8 cellular contexts compared by ENCODE assay signal in the genomic region with DNA sequence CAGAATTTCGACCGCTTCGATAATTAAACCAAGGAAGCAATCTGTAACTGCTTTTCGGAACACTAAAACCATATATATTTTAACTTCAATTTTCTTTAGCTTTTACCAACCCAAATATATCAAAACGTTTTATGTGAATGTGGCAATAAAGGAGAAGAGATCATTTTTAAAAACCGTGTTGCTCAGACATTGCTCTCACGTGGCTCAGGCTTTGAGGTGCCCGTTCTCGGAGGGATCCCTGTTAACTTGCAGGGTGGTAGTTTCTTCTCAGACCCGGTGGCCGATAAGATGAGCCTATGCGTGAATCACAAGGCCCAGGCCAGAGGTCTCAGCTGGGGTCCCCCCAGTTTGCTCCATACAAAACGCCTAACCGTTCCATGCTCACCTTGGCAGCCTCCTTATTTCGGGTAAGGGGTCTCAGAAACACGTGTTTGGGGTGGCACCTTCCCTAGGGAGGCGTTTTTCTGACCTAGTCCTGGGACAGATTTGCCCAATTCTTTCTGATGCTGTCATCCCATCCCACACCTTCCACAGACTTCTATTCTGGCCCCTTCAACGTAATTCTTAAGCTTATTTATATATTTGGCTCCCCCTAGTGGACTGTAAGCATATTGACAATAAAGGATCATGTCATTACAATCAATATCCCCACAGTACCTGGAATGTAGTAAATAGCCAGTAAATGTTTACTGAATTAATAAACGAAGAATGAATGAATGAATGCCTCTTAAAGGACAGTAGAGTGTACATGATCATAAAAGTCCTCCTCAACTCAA. TPM values are rescaled to one million over a fixed set of nuclear protein-coding genes. Genes with fewer than 3 reads are reported as not detected.
DNase-seq lines count a peak whose midpoint lies in the region; ATAC-seq and TF ChIP-seq lines count a peak whose summit lies in the region.

No MANE protein-coding gene starts in this region.

- peak; percentile 63 to 89 (median 74) for TF ChIP-seq CTCF in heart left ventricle (IDR thresholded peaks at IDR 0.05)
- peak; percentile 73 for TF ChIP-seq CTCF in psoas muscle (IDR thresholded peaks at IDR 0.05)

- ATAC-seq in heart left ventricle (peak; percentile 54 to 85 (median 82)), psoas muscle (peak; percentile 79 to 91 (median 86))

- H3K4me1 ChIP-seq in heart left ventricle (peaks cover 0 to 23% (median 11%) of the 10 kb centered on the region in 12 donors), psoas muscle (peaks cover 7% of the 10 kb centered on the region)

- intact Hi-C loops in heart left ventricle (cut with DNase I) (loop anchor here (2.0 to 10.0 kb wide), 14 partner anchors 86 to 1061 kb away; partner anchors contain the start of gene MTX3 (in 1 of the 10)), psoas muscle (cut with DNase I) (loop anchor here in 1 of 2 donors (10.0 kb wide), 2 partner anchors 229 to 1059 kb away; no protein-coding TSS in a partner anchor)

- H3K4me3 ChIP-seq in heart left ventricle, result peak overlapping the region in 11 of 12 donors; percentile 2 to 49 (median 42)
- peak overlapping the region; percentile 58 for H3K4me3 ChIP-seq in psoas muscle

- DNase-seq in stimulated activated CD4-positive, alpha-beta T cell treated with anti-CD3 and anti-CD28 coated beads, Interleukin-15, amount 100 ng/mL, for 24 hours, result peak; percentile 36
- DNase-seq in stimulated activated CD4-positive, alpha-beta T cell treated with anti-CD3 and anti-CD28 coated beads, Interleukin-1b, Interleukin-23, amount 100 ng/mL, for 48 hours, result no peak
- peak; percentile 86 to 94 for DNase-seq in Kasumi-1 (lab: John Stamatoyannopoulos, UW)
- DNase-seq in RKO (ENCODE audit: low spot score), result peak; percentile 84
- peak in 2 of 5 donors; percentile 23 to 34 for DNase-seq in heart left ventricle
- no peak for DNase-seq in psoas muscle
- DNase-seq in effector CD4-positive, alpha-beta T cell, result no peak

- WGBS in heart left ventricle, 4 donors, result 23 to 34% (median 30%) methylated on average over 19 of the region's 19 CpGs
- 19 to 29% (median 21%) methylated on average over 19 of the region's 19 CpGs for WGBS in psoas muscle, 3 donors

- no peak for TF ChIP-seq POLR2A in heart left ventricle (IDR thresholded peaks at IDR 0.05)

- H3K9me3 ChIP-seq in heart left ventricle (no peaks in the 10 kb centered on the region), psoas muscle (no peaks in the 10 kb centered on the region)

- H3K36me3 ChIP-seq in heart left ventricle (peaks cover 0 to 27% (median 0%) of the 10 kb centered on the region in 9 donors), psoas muscle (ENCODE audit: insufficient read depth in 1 of 2, low read depth in 1 of 2) (no peaks in the 10 kb centered on the region)

- H3K27me3 ChIP-seq in heart left ventricle (no peaks in the 10 kb centered on the region), psoas muscle (ENCODE audit: insufficient read depth in 3 of 3, low read length in 2 of 3) (no peaks in the 10 kb centered on the region)

- H3K27ac ChIP-seq in angular gyrus (ENCODE audit: low read depth, low read length) (peak overlapping the region; percentile 93), heart left ventricle (peak overlapping the region in 11 of 12 donors; percentile 40 to 80 (median 64)), psoas muscle (peak overlapping the region; percentile 68)

RNA-seq across cellular contexts. Expression of gene THBS4, which starts 48.2 kb away (rescaled TPM):
- total RNA-seq in heart left ventricle, result 100 to 1,000 TPM in 4 of 9 donors, 10 to 100 TPM in 5; 46.1 to 266 (median 79.9) TPM
- polyA plus RNA-seq in heart left ventricle, result 10 to 100 TPM; 38.6 to 46.2 TPM
- 100 to 1,000 TPM in 2 of 4 donors, 10 to 100 TPM in 2; 27.6 to 252 (median 117) TPM for total RNA-seq in psoas muscle
- polyA plus RNA-seq in psoas muscle, result 10 to 100 TPM; 18.6 to 49.0 (median 31.0) TPM

Comparison
In these comparisons a context has a peak if more than half of its experiments do, and no peak if none do; other contexts are left out.
1. DNase-seq: peak in stimulated activated CD4-positive, alpha-beta T cell treated with anti-CD3 and anti-CD28 coated beads, Interleukin-15, amount 100 ng/mL, for 24 hours (single experiment), Kasumi-1 (2 of 2) and RKO (single experiment); none in stimulated activated CD4-positive, alpha-beta T cell treated with anti-CD3 and anti-CD28 coated beads, Interleukin-1b, Interleukin-23, amount 100 ng/mL, for 48 hours (single experiment), psoas muscle (0 of 2) and effector CD4-positive, alpha-beta T cell (single experiment).
2. Peak in every context shown above with its lines, with median percentiles within 50 percentile points of each other: H3K27ac ChIP-seq.